ENCODE assay signal across 14 cellular contexts in the genomic region with DNA sequence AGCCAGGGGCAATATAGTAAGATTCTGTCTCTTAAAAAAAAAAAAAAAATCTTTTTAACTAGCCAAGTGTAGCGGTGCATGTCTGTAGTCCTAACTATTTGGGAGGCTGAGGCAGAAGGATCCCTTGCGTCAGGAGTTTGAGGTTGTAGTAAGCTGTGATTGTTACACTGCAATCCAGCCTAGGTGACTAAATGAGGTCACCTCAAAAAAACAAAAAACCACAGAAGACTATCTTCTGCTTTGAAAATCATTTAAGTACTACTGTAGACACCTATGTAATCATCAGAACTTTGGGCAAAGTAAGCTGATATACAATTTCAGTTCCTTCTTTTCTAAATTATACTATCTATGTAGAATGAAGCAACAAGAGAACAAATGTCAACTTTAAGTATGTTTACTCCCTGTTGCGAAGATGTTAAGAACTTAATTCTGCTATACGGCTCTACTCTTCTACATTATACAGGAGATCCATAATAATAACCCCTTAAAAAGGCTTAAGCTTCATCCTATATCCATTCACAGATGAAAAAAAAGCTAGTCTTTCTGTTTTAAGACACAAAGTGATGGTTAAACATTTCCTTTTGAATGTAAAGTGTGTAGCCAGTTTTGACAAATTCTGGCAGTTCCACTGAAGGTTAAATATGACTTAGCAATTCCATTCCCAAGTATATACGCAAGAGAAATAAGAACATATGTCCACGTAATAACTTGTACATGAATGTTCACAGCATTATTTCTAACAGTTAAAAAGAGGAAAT. TPM values are rescaled to one million over a fixed set of nuclear protein-coding genes. Genes with fewer than 3 reads are reported as not detected.
DNase-seq lines count a peak whose midpoint lies in the region; ATAC-seq and TF ChIP-seq lines count a peak whose summit lies in the region.
"Had no signal": no experiment of that assay in that cellular context is flagged by ENCODE, and none has a peak within 500 bp of the region (broad histone marks: within the 10 kb centered on the region; RNA-seq: fewer than 3 reads in every experiment).

No MANE protein-coding gene starts in this region.

- H4K20me1 ChIP-seq in GM23248 (ENCODE audit: insufficient read depth), result no peaks in the 10 kb centered on the region

- no peak overlapping the region for H3K4me3 Mint-ChIP-seq in activated CD8-positive, alpha-beta T cell treated with anti-CD3 and anti-CD28 coated beads for 36 hours
- no peak overlapping the region for H3K4me3 Mint-ChIP-seq in activated CD8-positive, alpha-beta T cell treated with anti-CD3 and anti-CD28 coated beads, Interleukin-2, amount 10 ng/mL, durations not matched to agents 7 days and 5 days
- H3K4me3 Mint-ChIP-seq in stimulated activated effector memory CD8-positive, alpha-beta T cell treated with anti-CD3 and anti-CD28 coated beads, Interleukin-12 subunit alpha, Interleukin-12 subunit beta, amount 100 ng/mL, for 72 hours, result no peak overlapping the region
- H3K4me3 Mint-ChIP-seq: activated T-cell treated with anti-CD3 and anti-CD28 coated beads, Interleukin-2, amount 50 U/mL, for 24 hours; T-cell had no signal

- H3K27me3 Mint-ChIP-seq in activated CD8-positive, alpha-beta T cell treated with anti-CD3 and anti-CD28 coated beads for 36 hours, result peaks cover 2% of the 10 kb centered on the region
- H3K27me3 Mint-ChIP-seq in activated CD8-positive, alpha-beta T cell treated with anti-CD3 and anti-CD28 coated beads, Interleukin-2, amount 10 ng/mL, durations not matched to agents 7 days and 5 days (ENCODE audit: low read depth), result peaks cover 11% of the 10 kb centered on the region

- H3K4me2 ChIP-seq in GM23248 (ENCODE audit: unreplicated experiment), result no peak overlapping the region

- H3K36me3 ChIP-seq in GM23248 (ENCODE audit: low read depth), result no peaks in the 10 kb centered on the region

- no peak for TF ChIP-seq CTCF in activated CD8-positive, alpha-beta T cell treated with anti-CD3 and anti-CD28 coated beads for 36 hours (IDR thresholded peaks at IDR 0.05)

- no peak for DNase-seq in activated CD8-positive, alpha-beta T cell treated with anti-CD3 and anti-CD28 coated beads for 36 hours
- no peak for DNase-seq in activated CD8-positive, alpha-beta T cell treated with anti-CD3 and anti-CD28 coated beads, Interleukin-2, amount 10 ng/mL, durations not matched to agents 7 days and 5 days
- DNase-seq in stimulated activated effector memory CD8-positive, alpha-beta T cell treated with anti-CD3 and anti-CD28 coated beads, Interleukin-12 subunit alpha, Interleukin-12 subunit beta, amount 100 ng/mL, for 72 hours (ENCODE audit: low spot score in 2 of 2), result no peak
- no peak for DNase-seq in GM19240 (ENCODE audit: insufficient read length, low spot score)
- no peak for DNase-seq in GM23248
- DNase-seq in COLO829 (ENCODE audit: low spot score), result no peak
- DNase-seq: ACHN; activated T-cell treated with anti-CD3 and anti-CD28 coated beads, Interleukin-2, amount 50 U/mL, for 24 hours; glutamatergic neuron; NCI-H510A treated with DMSO at 0.1 percent for 48 hours; T-cell had no signal

- H3K4me1 Mint-ChIP-seq in activated CD8-positive, alpha-beta T cell treated with anti-CD3 and anti-CD28 coated beads for 36 hours (ENCODE audit: low read depth), result peaks cover 15% of the 10 kb centered on the region
- peaks cover 6% of the 10 kb centered on the region for H3K4me1 Mint-ChIP-seq in activated CD8-positive, alpha-beta T cell treated with anti-CD3 and anti-CD28 coated beads, Interleukin-2, amount 10 ng/mL, durations not matched to agents 7 days and 5 days (ENCODE audit: low read depth)
- peaks cover 6% of the 10 kb centered on the region for H3K4me1 Mint-ChIP-seq in stimulated activated effector memory CD8-positive, alpha-beta T cell treated with anti-CD3 and anti-CD28 coated beads, Interleukin-12 subunit alpha, Interleukin-12 subunit beta, amount 100 ng/mL, for 72 hours

- intact Hi-C loops in activated CD8-positive, alpha-beta T cell treated with anti-CD3 and anti-CD28 coated beads for 36 hours (cut with micrococcal nuclease), result no loop called here

- H3F3A ChIP-seq in GM23248 (ENCODE audit: insufficient read depth), result peaks cover 10% of the 10 kb centered on the region

- peak; percentile 70 for ATAC-seq in activated CD8-positive, alpha-beta T cell treated with anti-CD3 and anti-CD28 coated beads for 36 hours
- ATAC-seq in activated CD8-positive, alpha-beta T cell treated with anti-CD3 and anti-CD28 coated beads, Interleukin-2, amount 10 ng/mL, durations not matched to agents 7 days and 5 days, result no peak
- ATAC-seq in GM21717 (IDR thresholded peaks at IDR 0.05; ENCODE audit: unreplicated experiment) (peak; percentile 97), HG03196 (IDR thresholded peaks at IDR 0.05; ENCODE audit: unreplicated experiment) (peak; percentile 97)
- peak; percentile 99 for ATAC-seq in stimulated activated effector memory CD8-positive, alpha-beta T cell treated with anti-CD3 and anti-CD28 coated beads, Interleukin-12 subunit alpha, Interleukin-12 subunit beta, amount 100 ng/mL, for 72 hours
- ATAC-seq: T-cell had no signal

- no peak overlapping the region for H3K27ac Mint-ChIP-seq in activated CD8-positive, alpha-beta T cell treated with anti-CD3 and anti-CD28 coated beads for 36 hours
- H3K27ac Mint-ChIP-seq in activated CD8-positive, alpha-beta T cell treated with anti-CD3 and anti-CD28 coated beads, Interleukin-2, amount 10 ng/mL, durations not matched to agents 7 days and 5 days, result no peak overlapping the region
- H3K27ac Mint-ChIP-seq in stimulated activated effector memory CD8-positive, alpha-beta T cell treated with anti-CD3 and anti-CD28 coated beads, Interleukin-12 subunit alpha, Interleukin-12 subunit beta, amount 100 ng/mL, for 72 hours, result no peak overlapping the region
- H3K27ac Mint-ChIP-seq: activated T-cell treated with anti-CD3 and anti-CD28 coated beads, Interleukin-2, amount 50 U/mL, for 24 hours; T-cell had no signal

- no peaks in the 10 kb centered on the region for H3K79me2 ChIP-seq in GM23248 (ENCODE audit: insufficient read depth)

- no peak overlapping the region for H3K27ac ChIP-seq in GM23248

- no peak overlapping the region for H3K9ac ChIP-seq in GM23248

- H3K9me2 ChIP-seq in GM23248 (ENCODE audit: insufficient read depth), result no peaks in the 10 kb centered on the region

- H3K9me3 Mint-ChIP-seq in activated CD8-positive, alpha-beta T cell treated with anti-CD3 and anti-CD28 coated beads for 36 hours, result no peaks in the 10 kb centered on the region
- H3K9me3 Mint-ChIP-seq in activated CD8-positive, alpha-beta T cell treated with anti-CD3 and anti-CD28 coated beads, Interleukin-2, amount 10 ng/mL, durations not matched to agents 7 days and 5 days (ENCODE audit: insufficient read depth), result no peaks in the 10 kb centered on the region
- H3K9me3 Mint-ChIP-seq in stimulated activated effector memory CD8-positive, alpha-beta T cell treated with anti-CD3 and anti-CD28 coated beads, Interleukin-12 subunit alpha, Interleukin-12 subunit beta, amount 100 ng/mL, for 72 hours, result no peaks in the 10 kb centered on the region
- H3K9me3 Mint-ChIP-seq: activated T-cell treated with anti-CD3 and anti-CD28 coated beads, Interleukin-2, amount 50 U/mL, for 24 hours; T-cell had no signal

- WGBS in GM23248 (ENCODE audit: low coverage in 1 of 2, low lambda C conversion rate in 2 of 2, missing lambda C conversion rate in 2 of 2), 2 experiments, result 97% methylated on average over 6 of the region's 6 CpGs

- in situ Hi-C loops in GM23248 (cut with MboI), result loop anchor here (10.0 kb wide), 1 partner anchor 815 kb away; no protein-coding TSS in a partner anchor

- H2AFZ ChIP-seq in GM23248, result no peak overlapping the region

- H3K4me3 ChIP-seq in GM23248, result no peak overlapping the region

- H3K27me3 ChIP-seq in GM23248 (replicated peaks; ENCODE audit: insufficient read depth), result no peaks in the 10 kb centered on the region

- no peaks in the 10 kb centered on the region for H3K9me3 ChIP-seq in GM23248 (ENCODE audit: low read depth)

- POLR2A ChIA-PET in activated CD8-positive, alpha-beta T cell treated with anti-CD3 and anti-CD28 coated beads for 36 hours (lab: Charles Lee), result no interaction called here
- POLR2A ChIA-PET in activated CD8-positive, alpha-beta T cell treated with anti-CD3 and anti-CD28 coated beads, Interleukin-2, amount 10 ng/mL, durations not matched to agents 7 days and 5 days (lab: Charles Lee), result no interaction called here

- peaks cover 11% of the 10 kb centered on the region for H3K4me1 ChIP-seq in GM23248 (ENCODE audit: insufficient read depth)

- no peaks in the 10 kb centered on the region for H3K36me3 Mint-ChIP-seq in activated CD8-positive, alpha-beta T cell treated with anti-CD3 and anti-CD28 coated beads for 36 hours (ENCODE audit: low read depth)
- H3K36me3 Mint-ChIP-seq in activated CD8-positive, alpha-beta T cell treated with anti-CD3 and anti-CD28 coated beads, Interleukin-2, amount 10 ng/mL, durations not matched to agents 7 days and 5 days (ENCODE audit: low read depth), result no peaks in the 10 kb centered on the region
- H3K36me3 Mint-ChIP-seq in stimulated activated effector memory CD8-positive, alpha-beta T cell treated with anti-CD3 and anti-CD28 coated beads, Interleukin-12 subunit alpha, Interleukin-12 subunit beta, amount 100 ng/mL, for 72 hours, result no peaks in the 10 kb centered on the region
- H3K36me3 Mint-ChIP-seq: T-cell had no signal

- CTCF ChIA-PET in activated CD8-positive, alpha-beta T cell treated with anti-CD3 and anti-CD28 coated beads for 36 hours (lab: Charles Lee), result no interaction called here
- CTCF ChIA-PET in activated CD8-positive, alpha-beta T cell treated with anti-CD3 and anti-CD28 coated beads, Interleukin-2, amount 10 ng/mL, durations not matched to agents 7 days and 5 days (lab: Charles Lee), result no interaction called here

RNA-seq across cellular contexts. Expression of a gene that starts 15.2 kb away (rescaled TPM):
- not detected for total RNA-seq in activated CD8-positive, alpha-beta T cell treated with anti-CD3 and anti-CD28 coated beads for 36 hours
- not detected for total RNA-seq in activated CD8-positive, alpha-beta T cell treated with anti-CD3 and anti-CD28 coated beads, Interleukin-2, amount 10 ng/mL, durations not matched to agents 7 days and 5 days
- not detected in 2 replicates for total RNA-seq in GM23248 (2014; rRNA removed; shearing (Covaris generic))
- not detected in 2 replicates for polyA plus RNA-seq in GM23248 (2016; fragmentation: Nextera tagmentation; extraction: Ambion mirVana)
- total RNA-seq: skeletal muscle tissue, T-cell had no signal
